In the genomic region with DNA sequence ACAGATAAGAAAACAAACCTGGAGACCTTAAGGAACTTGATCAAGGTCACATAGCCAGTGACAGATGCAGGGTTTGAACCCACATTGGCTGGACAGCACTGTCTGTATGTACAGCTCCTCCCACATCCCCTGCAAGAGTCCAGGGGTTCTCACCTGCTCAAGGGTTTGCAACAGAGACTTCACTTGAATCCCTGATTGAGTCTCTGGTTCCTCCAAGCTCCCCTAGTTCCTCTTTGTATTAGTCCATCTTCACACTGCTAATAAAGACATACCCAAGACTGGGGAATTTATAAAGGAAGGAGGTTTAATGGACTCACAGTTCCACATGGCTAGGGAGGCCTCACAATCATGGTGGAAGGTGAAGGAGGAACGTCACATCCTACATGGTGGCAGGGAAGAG, we compare ENCODE assay signal across 10 cellular contexts.
A peak's percentile ranks its signal among the peaks of the same experiment; 100 is the strongest.
DNase-seq lines count a peak whose midpoint lies in the region; ATAC-seq, FAIRE-seq and TF ChIP-seq lines count a peak whose summit lies in the region.
"Had no signal": no experiment of that assay in that cellular context is flagged by ENCODE, and none has a peak within 500 bp of the region (broad histone marks: within the 10 kb centered on the region; RNA-seq: fewer than 3 reads in every experiment).

No MANE protein-coding gene starts in this region.

- H3K4me1 Mint-ChIP-seq in activated T-cell treated with anti-CD3 and anti-CD28 coated beads, Interleukin-2, amount 50 U/mL, for 4 hours (ENCODE audit: low read depth) = peaks cover 6% of the 10 kb centered on the region
- peaks cover 8 to 16% of the 10 kb centered on the region in 2 donors for H3K4me1 Mint-ChIP-seq in natural killer cell treated with Interleukin-12 subunit alpha and Interleukin-12 subunit beta and Interleukin-15 and Interleukin-18, amount 100 ng/mL, for 72 hours (ENCODE audit: low read depth in 2 of 2)

- peak overlapping the region in 1 of 2 donors; percentile 31 for H3K27ac Mint-ChIP-seq in natural killer cell treated with Interleukin-12 subunit alpha and Interleukin-12 subunit beta and Interleukin-15 and Interleukin-18, amount 100 ng/mL, for 72 hours

- no peaks in the 10 kb centered on the region for H3K36me3 Mint-ChIP-seq in activated T-cell treated with anti-CD3 and anti-CD28 coated beads, Interleukin-2, amount 50 U/mL, for 4 hours (ENCODE audit: insufficient read depth)
- no peaks in the 10 kb centered on the region for H3K36me3 Mint-ChIP-seq in natural killer cell treated with Interleukin-12 subunit alpha and Interleukin-12 subunit beta and Interleukin-15 and Interleukin-18, amount 100 ng/mL, for 72 hours

- peaks cover 4% of the 10 kb centered on the region for H3K27me3 Mint-ChIP-seq in activated T-cell treated with anti-CD3 and anti-CD28 coated beads, Interleukin-2, amount 50 U/mL, for 4 hours (ENCODE audit: low read depth)
- H3K27me3 Mint-ChIP-seq in natural killer cell treated with Interleukin-12 subunit alpha and Interleukin-12 subunit beta and Interleukin-15 and Interleukin-18, amount 100 ng/mL, for 72 hours = peaks cover 4 to 9% of the 10 kb centered on the region in 2 donors

- no peak overlapping the region for H3K4me3 Mint-ChIP-seq in activated T-cell treated with anti-CD3 and anti-CD28 coated beads, Interleukin-2, amount 50 U/mL, for 4 hours
- no peak overlapping the region for H3K4me3 Mint-ChIP-seq in natural killer cell treated with Interleukin-12 subunit alpha and Interleukin-12 subunit beta and Interleukin-15 and Interleukin-18, amount 100 ng/mL, for 72 hours

- no peak for TF ChIP-seq CTCF in NB4 (IDR thresholded peaks at IDR 0.05; ENCODE audit: low read depth, low read length)

- FAIRE-seq in GM12892 (lab: Jason Lieb, UNC) = peak; percentile 83

- ATAC-seq in GM21390 (IDR thresholded peaks at IDR 0.05; ENCODE audit: unreplicated experiment) (peak; percentile 16), HG03066 (IDR thresholded peaks at IDR 0.05; ENCODE audit: low read depth, unreplicated experiment) (peak; percentile 16)
- no peak for ATAC-seq in activated T-cell treated with anti-CD3 and anti-CD28 coated beads, Interleukin-2, amount 50 U/mL, for 4 hours
- ATAC-seq in natural killer cell treated with Interleukin-12 subunit alpha and Interleukin-12 subunit beta and Interleukin-15 and Interleukin-18, amount 100 ng/mL, for 72 hours = no peak

- TF ChIP-seq POLR2A in GM12892 (IDR thresholded peaks at IDR 0.05; ENCODE audit: low read depth, low read length) = no peak
- no peak for TF ChIP-seq POLR2A in NB4 (IDR thresholded peaks at IDR 0.05; ENCODE audit: extremely low read depth, insufficient read length)

- peak overlapping the region; percentile 7 for H3K4me3 ChIP-seq in NB4 (ENCODE audit: low read depth, low read length)

- DNase-seq in GM12892 (ENCODE audit: insufficient read length) (no peak), NB4 (ENCODE audit: low read depth) (no peak), DMS53 treated with DMSO at 0.1 percent for 48 hours (lab: John Stamatoyannopoulos, UW; ENCODE audit: unreplicated experiment) (no peak), NCI-H1417 (lab: John Stamatoyannopoulos, UW) (no peak)
- DNase-seq in activated T-cell treated with anti-CD3 and anti-CD28 coated beads, Interleukin-2, amount 50 U/mL, for 4 hours = no peak
- DNase-seq in natural killer cell treated with Interleukin-12 subunit alpha and Interleukin-12 subunit beta and Interleukin-15 and Interleukin-18, amount 100 ng/mL, for 72 hours (ENCODE audit: low spot score) = no peak
- DNase-seq: activated T-cell treated with anti-CD3 and anti-CD28 coated beads for 4 hours; stimulated activated naive CD4-positive, alpha-beta T cell treated with Interleukin-2 at 50 U/mL for 16 hours had no signal

- H3K9me3 Mint-ChIP-seq in activated T-cell treated with anti-CD3 and anti-CD28 coated beads, Interleukin-2, amount 50 U/mL, for 4 hours = no peaks in the 10 kb centered on the region
- H3K9me3 Mint-ChIP-seq in natural killer cell treated with Interleukin-12 subunit alpha and Interleukin-12 subunit beta and Interleukin-15 and Interleukin-18, amount 100 ng/mL, for 72 hours = no peaks in the 10 kb centered on the region

Comparison
In these comparisons a context has a peak if more than half of its experiments do, and no peak if none do; other contexts are left out.
1. ATAC-seq: peak in GM21390 (single experiment) and HG03066 (single experiment); none in activated T-cell treated with anti-CD3 and anti-CD28 coated beads, Interleukin-2, amount 50 U/mL, for 4 hours (0 of 2) and natural killer cell treated with Interleukin-12 subunit alpha and Interleukin-12 subunit beta and Interleukin-15 and Interleukin-18, amount 100 ng/mL, for 72 hours (0 of 2).